Comparison of ENCODE assay signal across 35 cellular contexts in genomic region chr2:148939271-148939670, GRCh38.
"Had no signal": no experiment of that assay in that cellular context is flagged by ENCODE, and none has a peak within 500 bp of the region (broad histone marks: within the 10 kb centered on the region; RNA-seq: fewer than 3 reads in every experiment).

No MANE protein-coding gene starts in this region.

- H3K36me3 Mint-ChIP-seq: activated naive CD4-positive, alpha-beta T cell treated with anti-CD3 and anti-CD28 coated beads, Interleukin-2, amount 50 U/mL, for 24 hours; activated naive CD8-positive, alpha-beta T cell treated with anti-CD3 and anti-CD28 coated beads for 36 hours had no signal

- H3K27me3 ChIP-seq: adrenal gland, body of pancreas, breast epithelium, cardiac muscle cell, colonic mucosa, esophagus squamous epithelium, gastroesophageal sphincter had no signal

- H3K4me3 ChIP-seq: adrenal gland, body of pancreas, breast epithelium, cardiac muscle cell, colonic mucosa, esophagus squamous epithelium, gastroesophageal sphincter had no signal

- H3K9me3 ChIP-seq: adrenal gland, body of pancreas, breast epithelium, colonic mucosa, esophagus squamous epithelium, gastroesophageal sphincter had no signal

- H3K4me3 Mint-ChIP-seq: activated B cell treated with CpG ODN at 0.5 μM for 24 hours; activated CD8-positive, alpha-beta T cell treated with anti-CD3 and anti-CD28 coated beads for 36 hours; activated naive CD4-positive, alpha-beta T cell treated with anti-CD3 and anti-CD28 coated beads for 36 hours; activated naive CD4-positive, alpha-beta T cell treated with anti-CD3 and anti-CD28 coated beads, Interleukin-2, amount 50 U/mL, for 24 hours; activated naive CD8-positive, alpha-beta T cell treated with anti-CD3 and anti-CD28 coated beads for 36 hours; activated naive CD8-positive, alpha-beta T cell treated with anti-CD3 and anti-CD28 coated beads, Interleukin-2, amount 50 U/mL, for 24 hours; activated T-helper 1 cell treated with anti-CD3 and anti-CD28 coated beads, Interleukin-12 subunit alpha, Interleukin-12 subunit beta, Interleukin-2, Interleukin-4 antibody, amounts not matched to agents 30 ng/mL and 10 ng/mL and 1 ng/mL, durations not matched to agents 14 hours and 24 hours and 36 hours; T-helper 1 cell treated with Interleukin-12 subunit alpha and Interleukin-12 subunit beta and Interleukin-4 antibody, amounts not matched to agents 30 μg/mL and 1 μg/mL, for 36 hours had no signal

- FAIRE-seq: endometrium, endothelial cell of umbilical vein had no signal

- H3K27me3 Mint-ChIP-seq: activated B cell treated with CpG ODN at 0.5 μM for 24 hours; activated CD8-positive, alpha-beta T cell treated with anti-CD3 and anti-CD28 coated beads for 36 hours; activated naive CD4-positive, alpha-beta T cell treated with anti-CD3 and anti-CD28 coated beads, Interleukin-2, amount 50 U/mL, for 24 hours; activated naive CD8-positive, alpha-beta T cell treated with anti-CD3 and anti-CD28 coated beads for 36 hours; activated naive CD8-positive, alpha-beta T cell treated with anti-CD3 and anti-CD28 coated beads, Interleukin-2, amount 50 U/mL, for 24 hours had no signal

- H3K27ac ChIP-seq: adrenal gland, body of pancreas, breast epithelium, cardiac muscle cell, colonic mucosa, epithelial cell of prostate, esophagus squamous epithelium, gastroesophageal sphincter, WERI-Rb-1 had no signal

- ATAC-seq: activated CD4-positive, CD25-positive, alpha-beta regulatory T cell treated with anti-CD3 and anti-CD28 coated beads, Interleukin-2, amount 50 U/mL, for 24 hours; activated CD8-positive, alpha-beta T cell treated with anti-CD3 and anti-CD28 coated beads for 36 hours; activated naive CD8-positive, alpha-beta T cell treated with anti-CD3 and anti-CD28 coated beads, Interleukin-2, amount 50 U/mL, for 24 hours; body of pancreas; gastroesophageal sphincter had no signal

- DNase-seq: activated B cell treated with CpG ODN at 0.5 μM for 24 hours; activated CD4-positive, alpha-beta T cell treated with anti-CD3 and anti-CD28 coated beads for 48 hours; activated CD4-positive, alpha-beta T cell treated with anti-CD3 and anti-CD28 coated beads, Interleukin-2, amount 50 U/mL, for 1 hour; activated CD4-positive, alpha-beta T cell treated with anti-CD3 and anti-CD28 coated beads, Interleukin-2, amount 50 U/mL, for 48 hours; activated CD8-positive, alpha-beta memory T cell treated with anti-CD3 and anti-CD28 coated beads for 24 hours; activated CD8-positive, alpha-beta T cell treated with anti-CD3 and anti-CD28 coated beads for 36 hours; activated effector memory CD4-positive, alpha-beta T cell treated with anti-CD3 and anti-CD28 coated beads, Interleukin-2, amount 50 U/mL, for 16 hours; activated naive CD4-positive, alpha-beta T cell treated with anti-CD3 and anti-CD28 coated beads for 36 hours; activated naive CD8-positive, alpha-beta T cell treated with anti-CD3 and anti-CD28 coated beads for 36 hours; activated naive CD8-positive, alpha-beta T cell treated with anti-CD3 and anti-CD28 coated beads, Interleukin-2, amount 50 U/mL, for 24 hours; activated T-cell treated with anti-CD3 and anti-CD28 coated beads, Interleukin-2, amount 50 U/mL, for 48 hours; adrenal gland; amygdala; aorta; body of pancreas; central memory CD4-positive, alpha-beta T cell; cerebellar nuclear complex; colonic mucosa; effector CD8-positive, alpha-beta T cell; esophagus squamous epithelium; foreskin melanocyte; head of caudate nucleus; T-helper 9 cell had no signal

- H3K36me3 ChIP-seq: adrenal gland, breast epithelium, cardiac muscle cell, colonic mucosa, esophagus squamous epithelium, gastroesophageal sphincter, WERI-Rb-1 had no signal

- H3K9me3 Mint-ChIP-seq: activated B cell treated with CpG ODN at 0.5 μM for 24 hours; activated CD8-positive, alpha-beta T cell treated with anti-CD3 and anti-CD28 coated beads for 36 hours; activated naive CD4-positive, alpha-beta T cell treated with anti-CD3 and anti-CD28 coated beads for 36 hours; activated naive CD4-positive, alpha-beta T cell treated with anti-CD3 and anti-CD28 coated beads, Interleukin-2, amount 50 U/mL, for 24 hours; activated naive CD8-positive, alpha-beta T cell treated with anti-CD3 and anti-CD28 coated beads for 36 hours; activated naive CD8-positive, alpha-beta T cell treated with anti-CD3 and anti-CD28 coated beads, Interleukin-2, amount 50 U/mL, for 24 hours; activated T-helper 1 cell treated with anti-CD3 and anti-CD28 coated beads, Interleukin-12 subunit alpha, Interleukin-12 subunit beta, Interleukin-2, Interleukin-4 antibody, amounts not matched to agents 30 ng/mL and 10 ng/mL and 1 ng/mL, durations not matched to agents 14 hours and 24 hours and 36 hours; activated T-helper 2 cell treated with anti-CD3 and anti-CD28 coated beads, Interferon-gamma antibody, Interleukin-2, Interleukin-4, amounts not matched to agents 10 μg/mL and 5 μg/mL and 100 μg/mL, durations not matched to agents 14 hours and 24 hours and 36 hours; T-helper 1 cell treated with Interleukin-12 subunit alpha and Interleukin-12 subunit beta and Interleukin-4 antibody, amounts not matched to agents 30 μg/mL and 1 μg/mL, for 36 hours had no signal

- H3K4me1 Mint-ChIP-seq: activated B cell treated with CpG ODN at 0.5 μM for 24 hours; activated naive CD4-positive, alpha-beta T cell treated with anti-CD3 and anti-CD28 coated beads, Interleukin-2, amount 50 U/mL, for 24 hours; activated naive CD8-positive, alpha-beta T cell treated with anti-CD3 and anti-CD28 coated beads for 36 hours; activated naive CD8-positive, alpha-beta T cell treated with anti-CD3 and anti-CD28 coated beads, Interleukin-2, amount 50 U/mL, for 24 hours had no signal

- H3K4me1 ChIP-seq: adrenal gland, body of pancreas, breast epithelium, colonic mucosa, esophagus squamous epithelium, gastroesophageal sphincter had no signal

- H3K27ac Mint-ChIP-seq: activated B cell treated with CpG ODN at 0.5 μM for 24 hours; activated CD8-positive, alpha-beta T cell treated with anti-CD3 and anti-CD28 coated beads for 36 hours; activated naive CD4-positive, alpha-beta T cell treated with anti-CD3 and anti-CD28 coated beads for 36 hours; activated naive CD4-positive, alpha-beta T cell treated with anti-CD3 and anti-CD28 coated beads, Interleukin-2, amount 50 U/mL, for 24 hours; activated naive CD8-positive, alpha-beta T cell treated with anti-CD3 and anti-CD28 coated beads for 36 hours; activated naive CD8-positive, alpha-beta T cell treated with anti-CD3 and anti-CD28 coated beads, Interleukin-2, amount 50 U/mL, for 24 hours; activated T-helper 1 cell treated with anti-CD3 and anti-CD28 coated beads, Interleukin-12 subunit alpha, Interleukin-12 subunit beta, Interleukin-2, Interleukin-4 antibody, amounts not matched to agents 30 ng/mL and 10 ng/mL and 1 ng/mL, durations not matched to agents 14 hours and 24 hours and 36 hours; activated T-helper 2 cell treated with anti-CD3 and anti-CD28 coated beads, Interferon-gamma antibody, Interleukin-2, Interleukin-4, amounts not matched to agents 10 μg/mL and 5 μg/mL and 100 μg/mL, durations not matched to agents 14 hours and 24 hours and 36 hours; T-helper 1 cell treated with Interleukin-12 subunit alpha and Interleukin-12 subunit beta and Interleukin-4 antibody, amounts not matched to agents 30 μg/mL and 1 μg/mL, for 36 hours had no signal
